Comparison of ENCODE assay signal across 8 cellular contexts in genomic region chr1:38527373-38527966, GRCh38.
DNase-seq lines count a peak whose midpoint lies in the region; ATAC-seq and TF ChIP-seq lines count a peak whose summit lies in the region.

No MANE protein-coding gene starts in this region.

- no peaks in the 10 kb centered on the region for H3K36me3 Mint-ChIP-seq in IgD-negative memory B cell
- no peaks in the 10 kb centered on the region for H3K36me3 Mint-ChIP-seq in activated T-helper 17 cell treated with anti-CD3 and anti-CD28 coated beads, Interleukin-2, amount 50 U/mL, for 72 hours (ENCODE audit: low read depth)

- H3K4me1 ChIP-seq in uterus, result no peaks in the 10 kb centered on the region

- intact Hi-C loops in uterus (cut with DNase I; ENCODE audit: low total_unique reads), result no loop called here

- no peaks in the 10 kb centered on the region for H3K36me3 ChIP-seq in uterus

- peak overlapping the region; percentile 18 to 95 (median 54) for H3K27ac Mint-ChIP-seq in IgD-negative memory B cell
- no peak overlapping the region for H3K27ac Mint-ChIP-seq in activated T-helper 17 cell treated with anti-CD3 and anti-CD28 coated beads, Interleukin-2, amount 50 U/mL, for 72 hours

- no peak overlapping the region for H3K27ac ChIP-seq in substantia nigra (ENCODE audit: low read depth, low read length, poor library complexity, severe bottlenecking)
- no peak overlapping the region for H3K27ac ChIP-seq in uterus

- H3K4me3 ChIP-seq in uterus, result no peak overlapping the region

- H3K27me3 Mint-ChIP-seq in IgD-negative memory B cell, result peaks cover 5% of the 10 kb centered on the region
- peaks cover 18% of the 10 kb centered on the region for H3K27me3 Mint-ChIP-seq in activated T-helper 17 cell treated with anti-CD3 and anti-CD28 coated beads, Interleukin-2, amount 50 U/mL, for 72 hours

- TF ChIP-seq CTCF in uterus (IDR thresholded peaks at IDR 0.05), result no peak

- peak; percentile 3 for DNase-seq in ELR (ENCODE audit: low read depth)
- DNase-seq in stimulated activated CD4-positive, alpha-beta T cell treated with anti-CD3 and anti-CD28 coated beads, Interleukin-1b, Interleukin-23, amount 100 ng/mL, for 4 hours (ENCODE audit: low read depth in 2 of 2), result peak; percentile 21 to 47
- DNase-seq in substantia nigra (lab: John Stamatoyannopoulos, UW), result no peak
- DNase-seq in HUDEP-2 (lab: John Stamatoyannopoulos, UW; ENCODE audit: unreplicated experiment in 76 of 76), result no peak
- DNase-seq in uterus, result no peak

- H3K27me3 ChIP-seq in uterus, result peaks cover 0 to 5% of the 10 kb centered on the region in 2 donors

- no peaks in the 10 kb centered on the region for H3K9me3 ChIP-seq in uterus

- peak; percentile 91 for ATAC-seq in GM21515 (IDR thresholded peaks at IDR 0.05; ENCODE audit: unreplicated experiment)
- ATAC-seq in activated T-helper 17 cell treated with anti-CD3 and anti-CD28 coated beads, Interleukin-2, amount 50 U/mL, for 72 hours (replicated peaks), result peak; percentile 85

- peaks cover 12 to 16% (median 14%) of the 10 kb centered on the region in 3 donors for H3K4me1 Mint-ChIP-seq in IgD-negative memory B cell
- peaks cover 5% of the 10 kb centered on the region for H3K4me1 Mint-ChIP-seq in activated T-helper 17 cell treated with anti-CD3 and anti-CD28 coated beads, Interleukin-2, amount 50 U/mL, for 72 hours

- H3K4me3 Mint-ChIP-seq in IgD-negative memory B cell, result peak overlapping the region; percentile 58 to 85 (median 64)
- peak overlapping the region; percentile 35 for H3K4me3 Mint-ChIP-seq in activated T-helper 17 cell treated with anti-CD3 and anti-CD28 coated beads, Interleukin-2, amount 50 U/mL, for 72 hours

- TF ChIP-seq POLR2A in uterus (IDR thresholded peaks at IDR 0.05), result no peak

- peaks cover 0 to 4% (median 2%) of the 10 kb centered on the region in 3 donors for H3K9me3 Mint-ChIP-seq in IgD-negative memory B cell
- H3K9me3 Mint-ChIP-seq in activated T-helper 17 cell treated with anti-CD3 and anti-CD28 coated beads, Interleukin-2, amount 50 U/mL, for 72 hours, result no peaks in the 10 kb centered on the region

Comparison
In these comparisons a context has a peak if more than half of its experiments do, and no peak if none do; other contexts are left out.
1. DNase-seq: peak in ELR (single experiment) and stimulated activated CD4-positive, alpha-beta T cell treated with anti-CD3 and anti-CD28 coated beads, Interleukin-1b, Interleukin-23, amount 100 ng/mL, for 4 hours (2 of 2); none in substantia nigra (0 of 49), HUDEP-2 (0 of 76) and uterus (0 of 2).